ENCODE assay signal across 12 cellular contexts in genomic region chr10:104640339-104641149, GRCh38. TPM values are rescaled to one million over a fixed set of nuclear protein-coding genes. Genes with fewer than 3 reads are reported as not detected.
DNase-seq lines count a peak whose midpoint lies in the region; ATAC-seq and TF ChIP-seq lines count a peak whose summit lies in the region.
"Had no signal": no experiment of that assay in that cellular context is flagged by ENCODE, and none has a peak within 500 bp of the region (broad histone marks: within the 10 kb centered on the region; RNA-seq: fewer than 3 reads in every experiment).

No MANE protein-coding gene starts in this region.

- H3K9me3 ChIP-seq in sigmoid colon (no peaks in the 10 kb centered on the region), gastrocnemius medialis (no peaks in the 10 kb centered on the region)

- peak overlapping the region; percentile 30 for H3K4me3 ChIP-seq in iPS-11a (ENCODE audit: low read depth, low read length)
- H3K4me3 ChIP-seq in sigmoid colon = peak overlapping the region in 3 of 4 donors; percentile 23 to 41 (median 38)
- H3K4me3 ChIP-seq in gastrocnemius medialis = peak overlapping the region in 2 of 4 donors; percentile 2 to 13

- TF ChIP-seq POLR2A in sigmoid colon (IDR thresholded peaks at IDR 0.05) (no peak), gastrocnemius medialis (IDR thresholded peaks at IDR 0.05) (no peak)

- H3K4me1 ChIP-seq in sigmoid colon (peaks cover 0 to 45% (median 31%) of the 10 kb centered on the region in 4 donors), gastrocnemius medialis (peaks cover 0 to 3% of the 10 kb centered on the region in 2 donors)

- no peak for ATAC-seq in gastrocnemius medialis
- ATAC-seq in HG03280 (IDR thresholded peaks at IDR 0.05; ENCODE audit: unreplicated experiment) = no peak
- ATAC-seq: natural killer cell treated with Interleukin-12 subunit alpha and Interleukin-12 subunit beta and Interleukin-15 and Interleukin-18, amount 100 ng/mL, for 72 hours; T-cell had no signal

- H3K36me3 ChIP-seq in sigmoid colon = no peaks in the 10 kb centered on the region
- no peaks in the 10 kb centered on the region for H3K36me3 ChIP-seq in gastrocnemius medialis

- TF ChIP-seq EP300 in sigmoid colon (IDR thresholded peaks at IDR 0.05) = no peak

- H3K27me3 ChIP-seq in sigmoid colon = peaks cover 21 to 62% (median 39%) of the 10 kb centered on the region in 3 donors
- peaks cover 29 to 49% (median 46%) of the 10 kb centered on the region in 3 donors for H3K27me3 ChIP-seq in gastrocnemius medialis

- 2 to 7% methylated on average over 77 of the region's 77 CpGs for WGBS in sigmoid colon, 2 donors

- DNase-seq in NCI-H2227 (lab: John Stamatoyannopoulos, UW; ENCODE audit: unreplicated experiment) = peak; percentile 29
- no peak for DNase-seq in NCI-H2227 treated with DMSO at 0.1 percent for 48 hours (lab: John Stamatoyannopoulos, UW)
- DNase-seq in sigmoid colon = no peak
- DNase-seq in gastrocnemius medialis = no peak
- no peak for DNase-seq in GF-D8 (lab: John Stamatoyannopoulos, UW)
- DNase-seq: stimulated activated CD4-positive, alpha-beta T cell treated with anti-CD3 and anti-CD28 coated beads, Interleukin-1b, Interleukin-23, amount 100 ng/mL, for 48 hours; stimulated activated naive CD4-positive, alpha-beta T cell; T-cell had no signal

- H3K27ac ChIP-seq in VCaP = no peak overlapping the region
- no peak overlapping the region for H3K27ac ChIP-seq in sigmoid colon
- H3K27ac ChIP-seq in gastrocnemius medialis = no peak overlapping the region

- in situ Hi-C loops in gastrocnemius medialis (cut with MboI; ENCODE audit: low sequenced_read_pairs in 4 of 4) = no loop called here

- peak; percentile 23; the same call in 1 of the 2 replicates for TF ChIP-seq CTCF in VCaP (conservative IDR thresholded peaks at IDR 0.05)
- no peak for TF ChIP-seq CTCF in sigmoid colon (IDR thresholded peaks at IDR 0.05)
- TF ChIP-seq CTCF in gastrocnemius medialis (IDR thresholded peaks at IDR 0.05 in 4 of 5, conservative IDR thresholded peaks at IDR 0.05 in 1 of 5) = no peak

- intact Hi-C loops in sigmoid colon (cut with DNase I) = no loop called here
- intact Hi-C loops in gastrocnemius medialis (cut with DNase I; ENCODE audit: low total_unique reads) = no loop called here

RNA-seq across cellular contexts. Expression of gene SORCS3, which starts 0.5 kb away (rescaled TPM):
- total RNA-seq in sigmoid colon = 1 to 10 TPM in 1 of 4 donors, under 1 TPM in 3; 0.28 to 1.1 (median 0.44) TPM
- polyA plus RNA-seq in sigmoid colon = under 1 TPM in 1 of 3 donors, not detected in 2; 0.15 TPM
- total RNA-seq in gastrocnemius medialis = not detected
- total RNA-seq: natural killer cell treated with Interleukin-12 subunit alpha and Interleukin-12 subunit beta and Interleukin-15 and Interleukin-18, amount 100 ng/mL, for 72 hours had no signal
